ENCODE assay signal across 1 cellular context in the genomic region with DNA sequence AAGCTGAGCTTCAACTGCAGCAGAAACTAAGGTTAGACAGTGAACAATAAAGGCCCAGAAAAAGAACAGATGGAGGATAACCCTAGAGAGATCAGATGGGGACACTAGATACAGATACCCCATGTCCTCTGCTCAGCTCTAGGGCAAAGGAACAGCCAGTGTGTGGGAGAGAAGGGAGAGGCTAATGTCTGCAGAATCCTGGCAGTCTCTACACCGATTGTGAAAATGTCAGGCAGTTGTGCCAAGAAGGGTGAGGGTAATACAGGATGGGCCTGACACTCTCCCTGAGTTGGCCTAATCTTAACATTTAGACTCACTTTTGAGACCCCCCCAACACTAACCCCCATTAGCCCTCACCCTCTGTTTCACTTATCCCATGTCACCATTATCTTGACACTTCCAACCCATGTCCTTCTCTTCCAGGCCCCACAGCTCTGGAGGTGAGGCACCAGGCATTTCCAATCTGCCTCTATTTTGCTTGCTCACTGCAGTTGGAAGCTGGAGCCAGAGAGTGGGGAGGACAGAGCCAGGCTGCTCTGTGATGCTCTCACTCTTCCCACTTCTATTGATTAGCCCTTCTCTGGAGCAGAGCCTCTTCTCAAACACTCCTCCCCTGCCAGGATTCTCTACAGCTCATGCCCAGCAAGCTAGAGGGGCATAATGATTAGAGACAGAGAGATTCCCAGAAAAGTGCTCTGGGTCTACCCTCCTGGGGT.
TF ChIP-seq lines count a peak whose summit lies in the region.

No MANE protein-coding gene starts in this region.

TF ChIP-seq in HEK293, 187 proteins besides CTCF, POLR2A, EP300 and RAD21 (continued from another document):
- TF ChIP-seq GFI1B (tag by site-specific recombination; IDR thresholded peaks at IDR 0.05), result no peak
- TF ChIP-seq ZBTB17 (tag by site-specific recombination; IDR thresholded peaks at IDR 0.05), result peak; percentile 48; the same call in 1 of the 2 replicates
